28 cellular contexts compared by ENCODE assay signal in the genomic region with DNA sequence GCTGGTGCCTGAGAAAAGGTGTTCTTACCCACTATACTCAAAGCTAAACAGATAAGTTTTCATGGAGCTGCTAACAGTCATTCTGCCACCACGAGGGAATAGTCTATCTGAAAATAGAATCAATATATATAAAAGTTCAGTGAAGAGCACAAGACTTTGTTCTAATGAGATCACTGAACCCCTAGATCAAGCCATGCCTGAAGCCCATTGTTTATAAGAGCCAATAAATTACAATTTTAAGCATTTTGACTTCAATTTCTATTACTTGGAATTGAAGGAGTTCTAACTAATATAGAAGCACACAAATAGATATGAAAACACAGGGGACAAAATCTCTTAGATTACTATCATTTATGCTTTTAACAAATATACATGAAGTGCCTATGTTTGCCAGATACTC.
"Had no signal": no experiment of that assay in that cellular context is flagged by ENCODE, and none has a peak within 500 bp of the region (broad histone marks: within the 10 kb centered on the region; RNA-seq: fewer than 3 reads in every experiment).

No MANE protein-coding gene starts in this region.

- ATAC-seq: effector memory CD8-positive, alpha-beta T cell; esophagus mucosa; foreskin keratinocyte; gastrocnemius medialis; gastroesophageal sphincter; heart left ventricle; heart right ventricle had no signal

- FAIRE-seq: colon, endometrium, endothelial cell of umbilical vein, frontal cortex had no signal

- H3K27me3 ChIP-seq: dorsolateral prefrontal cortex, esophagus muscularis mucosa, foreskin keratinocyte, gastrocnemius medialis, gastroesophageal sphincter, heart right ventricle had no signal

- H3K4me3 ChIP-seq: colonic mucosa, coronary artery, dorsolateral prefrontal cortex, esophagus muscularis mucosa, esophagus squamous epithelium, gastrocnemius medialis, gastroesophageal sphincter, heart left ventricle, heart right ventricle had no signal

- H3K27ac ChIP-seq: colonic mucosa, coronary artery, dorsolateral prefrontal cortex, epithelial cell of prostate, esophagus muscularis mucosa, esophagus squamous epithelium, foreskin keratinocyte, gastrocnemius medialis, gastroesophageal sphincter, heart left ventricle, heart right ventricle had no signal

- DNase-seq: colonic mucosa; cortex of kidney; dermis blood vessel endothelial cell; dorsolateral prefrontal cortex; effector CD4-positive, alpha-beta T cell; effector CD8-positive, alpha-beta T cell; effector memory CD4-positive, alpha-beta T cell; effector memory CD8-positive, alpha-beta T cell; endodermal cell; erythroblast; esophagus squamous epithelium; foreskin fibroblast; foreskin keratinocyte; foreskin melanocyte; gastrocnemius medialis; glutamatergic neuron; head of caudate nucleus; heart left ventricle; heart right ventricle had no signal

- H3K9me3 ChIP-seq: colonic mucosa, esophagus squamous epithelium, gastrocnemius medialis had no signal

- H3K36me3 ChIP-seq: colonic mucosa, esophagus muscularis mucosa, esophagus squamous epithelium, gastrocnemius medialis, gastroesophageal sphincter, heart left ventricle, heart right ventricle had no signal

- H3K4me1 ChIP-seq: colonic mucosa, esophagus squamous epithelium, foreskin keratinocyte had no signal
